ENCODE assay signal across 32 cellular contexts in the genomic region with DNA sequence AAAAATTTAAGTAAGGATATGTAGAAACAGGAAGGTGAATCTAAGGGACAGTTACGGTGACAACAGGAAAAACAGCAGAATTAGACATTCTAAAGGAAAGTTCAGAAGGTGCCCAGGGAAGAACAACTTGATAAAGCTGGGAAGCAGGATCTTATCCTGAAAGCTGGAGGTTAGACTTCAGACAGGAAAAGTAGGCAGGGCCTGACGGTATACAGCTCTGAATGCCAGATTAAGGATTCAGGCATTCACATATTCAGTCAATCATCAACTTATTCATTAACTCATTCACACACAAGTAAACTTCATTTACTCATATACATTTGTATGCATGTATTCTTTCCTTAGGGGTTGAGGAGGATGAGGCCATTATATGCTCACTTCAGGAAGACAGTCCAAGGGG.
"Had no signal": no experiment of that assay in that cellular context is flagged by ENCODE, and none has a peak within 500 bp of the region (broad histone marks: within the 10 kb centered on the region; RNA-seq: fewer than 3 reads in every experiment).

No MANE protein-coding gene starts in this region.

- DNase-seq: activated CD4-positive, alpha-beta memory T cell treated with anti-CD3 and anti-CD28 coated beads for 36 hours; activated CD4-positive, alpha-beta T cell treated with anti-CD3 and anti-CD28 coated beads for 36 hours; activated CD4-positive, alpha-beta T cell treated with anti-CD3 and anti-CD28 coated beads, Interleukin-2, amount 10 ng/mL, durations not matched to agents 24 days and 14 days; activated CD4-positive, CD25-positive, alpha-beta regulatory T cell; activated CD4-positive, CD25-positive, alpha-beta regulatory T cell treated with anti-CD3 and anti-CD28 coated beads, Interleukin-2, amount 50 U/mL, for 72 hours; activated CD8-positive, alpha-beta memory T cell treated with anti-CD3 and anti-CD28 coated beads, Interleukin-2, amount 10 ng/mL, durations not matched to agents 7 days and 5 days; activated CD8-positive, alpha-beta memory T cell treated with anti-CD3 and anti-CD28 coated beads, Interleukin-2, amount 50 U/mL, for 4 hours; activated CD8-positive, alpha-beta T cell treated with anti-CD3 and anti-CD28 coated beads, Interleukin-2, amount 10 ng/mL, durations not matched to agents 7 days and 5 days; activated effector memory CD4-positive, alpha-beta T cell treated with Interleukin-2 at 50 U/mL for 16 hours; activated gamma-delta T cell treated with Interleukin-2 at 50 U/mL for 16 hours; activated naive CD4-positive, alpha-beta T cell treated with anti-CD3 and anti-CD28 coated beads, Interleukin-2, amount 50 U/mL, for 16 hours; activated naive CD4-positive, alpha-beta T cell treated with Interleukin-2 at 50 U/mL for 16 hours; activated T-cell treated with anti-CD3 and anti-CD28 coated beads, Interleukin-2, amount 50 U/mL, for 1 hour; amniotic stem cell; anterior cingulate cortex; brain microvascular endothelial cell; cortex of kidney; dermis blood vessel endothelial cell; effector CD4-positive, alpha-beta T cell; effector memory CD8-positive, alpha-beta T cell; foreskin fibroblast; head of caudate nucleus; SW 1271; T-cell; T-helper 17 cell; T1000 had no signal

- H3K9me3 Mint-ChIP-seq: activated CD4-positive, alpha-beta memory T cell treated with anti-CD3 and anti-CD28 coated beads for 36 hours; activated CD4-positive, alpha-beta T cell treated with anti-CD3 and anti-CD28 coated beads, Interleukin-2, amount 10 ng/mL, durations not matched to agents 24 days and 14 days; activated T-helper 17 cell treated with anti-CD3 and anti-CD28 coated beads, Interleukin-2, amount 50 U/mL, for 72 hours; central memory CD8-positive, alpha-beta T cell; effector memory CD8-positive, alpha-beta T cell; T-cell; T-helper 2 cell treated with Interferon-gamma antibody and Interleukin-4, amounts not matched to agents 5 μg/mL and 100 μg/mL, for 36 hours had no signal

- H3K27me3 Mint-ChIP-seq: activated CD4-positive, alpha-beta memory T cell treated with anti-CD3 and anti-CD28 coated beads for 36 hours; activated CD4-positive, alpha-beta T cell treated with anti-CD3 and anti-CD28 coated beads for 36 hours; activated CD4-positive, alpha-beta T cell treated with anti-CD3 and anti-CD28 coated beads, Interleukin-2, amount 10 ng/mL, durations not matched to agents 24 days and 14 days; activated CD8-positive, alpha-beta memory T cell treated with anti-CD3 and anti-CD28 coated beads, Interleukin-2, amount 10 ng/mL, durations not matched to agents 7 days and 5 days; activated naive CD8-positive, alpha-beta T cell; activated T-helper 17 cell treated with anti-CD3 and anti-CD28 coated beads, Interleukin-2, amount 50 U/mL, for 72 hours; central memory CD8-positive, alpha-beta T cell; effector memory CD8-positive, alpha-beta T cell; T-cell; T-helper 17 cell had no signal

- H3K27me3 ChIP-seq: brain microvascular endothelial cell had no signal

- FAIRE-seq: bronchial epithelial cell had no signal

- H3K27ac Mint-ChIP-seq: activated CD4-positive, alpha-beta memory T cell treated with anti-CD3 and anti-CD28 coated beads for 36 hours; activated CD4-positive, alpha-beta T cell treated with anti-CD3 and anti-CD28 coated beads for 36 hours; activated CD4-positive, alpha-beta T cell treated with anti-CD3 and anti-CD28 coated beads, Interleukin-2, amount 10 ng/mL, durations not matched to agents 24 days and 14 days; activated CD8-positive, alpha-beta memory T cell treated with anti-CD3 and anti-CD28 coated beads, Interleukin-2, amount 10 ng/mL, durations not matched to agents 7 days and 5 days; activated CD8-positive, alpha-beta T cell treated with anti-CD3 and anti-CD28 coated beads, Interleukin-2, amount 10 ng/mL, durations not matched to agents 7 days and 5 days; activated naive CD8-positive, alpha-beta T cell; activated T-helper 17 cell treated with anti-CD3 and anti-CD28 coated beads, Interleukin-2, amount 50 U/mL, for 72 hours; effector memory CD8-positive, alpha-beta T cell; T-cell; T-helper 17 cell; T-helper 2 cell treated with Interferon-gamma antibody and Interleukin-4, amounts not matched to agents 5 μg/mL and 100 μg/mL, for 36 hours had no signal

- ATAC-seq: activated CD4-positive, alpha-beta T cell treated with anti-CD3 and anti-CD28 coated beads for 36 hours; activated CD8-positive, alpha-beta memory T cell treated with anti-CD3 and anti-CD28 coated beads, Interleukin-2, amount 10 ng/mL, durations not matched to agents 7 days and 5 days; activated CD8-positive, alpha-beta T cell treated with anti-CD3 and anti-CD28 coated beads, Interleukin-2, amount 10 ng/mL, durations not matched to agents 7 days and 5 days; activated T-helper 17 cell treated with anti-CD3 and anti-CD28 coated beads, Interleukin-2, amount 50 U/mL, for 72 hours; effector memory CD8-positive, alpha-beta T cell; esophagus mucosa; T-cell; T-helper 17 cell had no signal

- H3K4me1 Mint-ChIP-seq: activated CD8-positive, alpha-beta memory T cell treated with anti-CD3 and anti-CD28 coated beads, Interleukin-2, amount 10 ng/mL, durations not matched to agents 7 days and 5 days; activated T-helper 17 cell treated with anti-CD3 and anti-CD28 coated beads, Interleukin-2, amount 50 U/mL, for 72 hours had no signal

- H3K27ac ChIP-seq: brain microvascular endothelial cell had no signal

- H3K4me3 Mint-ChIP-seq: activated CD4-positive, alpha-beta memory T cell treated with anti-CD3 and anti-CD28 coated beads for 36 hours; activated CD4-positive, alpha-beta T cell treated with anti-CD3 and anti-CD28 coated beads for 36 hours; activated CD4-positive, alpha-beta T cell treated with anti-CD3 and anti-CD28 coated beads, Interleukin-2, amount 10 ng/mL, durations not matched to agents 24 days and 14 days; activated CD8-positive, alpha-beta memory T cell treated with anti-CD3 and anti-CD28 coated beads, Interleukin-2, amount 10 ng/mL, durations not matched to agents 7 days and 5 days; activated CD8-positive, alpha-beta T cell treated with anti-CD3 and anti-CD28 coated beads, Interleukin-2, amount 10 ng/mL, durations not matched to agents 7 days and 5 days; activated naive CD8-positive, alpha-beta T cell; activated T-helper 17 cell treated with anti-CD3 and anti-CD28 coated beads, Interleukin-2, amount 50 U/mL, for 72 hours; central memory CD8-positive, alpha-beta T cell; effector memory CD8-positive, alpha-beta T cell; T-cell; T-helper 17 cell; T-helper 2 cell treated with Interferon-gamma antibody and Interleukin-4, amounts not matched to agents 5 μg/mL and 100 μg/mL, for 36 hours had no signal

- H3K36me3 ChIP-seq: brain microvascular endothelial cell had no signal
